Comparison of ENCODE assay signal across 26 cellular contexts in genomic region chr9:115235221-115235620, GRCh38.
DNase-seq lines count a peak whose midpoint lies in the region; ATAC-seq, FAIRE-seq and TF ChIP-seq lines count a peak whose summit lies in the region.
"Had no signal": no experiment of that assay in that cellular context is flagged by ENCODE, and none has a peak within 500 bp of the region (broad histone marks: within the 10 kb centered on the region; RNA-seq: fewer than 3 reads in every experiment).

No MANE protein-coding gene starts in this region.

- TF ChIP-seq RAD21 in IMR-90 (IDR thresholded peaks at IDR 0.05; ENCODE audit: low read length) = no peak

- ATAC-seq in IMR-90 (ENCODE audit: low read depth) (no peak), GM18517 (IDR thresholded peaks at IDR 0.05; ENCODE audit: unreplicated experiment) (no peak)
- ATAC-seq: A549, GM12878, GM23338, HCT116 had no signal

- 0 out of 2 replicates have a peak overlapping the region, but pooled peaks have one; percentile 52 for H3K18ac ChIP-seq in IMR-90 (ENCODE audit: low read depth, low read length)
- no peak overlapping the region for H3K18ac ChIP-seq in mesenchymal stem cell (ENCODE audit: low read depth in 1 of 2, low read length in 2 of 2)

- no peaks in the 10 kb centered on the region for H3K9me3 ChIP-seq in IMR-90 (ENCODE audit: control insufficient read depth, insufficient read depth, low read length)
- no peaks in the 10 kb centered on the region for H3K9me3 ChIP-seq in astrocyte (ENCODE audit: insufficient read depth, low read depth, low read length)
- no peaks in the 10 kb centered on the region for H3K9me3 ChIP-seq in mesenchymal stem cell (ENCODE audit: control insufficient read depth, low read length)
- H3K9me3 ChIP-seq in MM.1S (replicated peaks; ENCODE audit: insufficient read depth, low read length) = no peaks in the 10 kb centered on the region
- H3K9me3 ChIP-seq: A549; BE2C; BLaER1 treated with 17β-estradiol and CSF1 and Interleukin-3, amounts not matched to agents 10 nM and 100 nM had no signal

- no peak overlapping the region for H3K9ac ChIP-seq in IMR-90 (ENCODE audit: low read depth, low read length)
- no peak overlapping the region for H3K9ac ChIP-seq in astrocyte (ENCODE audit: low read length)
- no peak overlapping the region for H3K9ac ChIP-seq in mesenchymal stem cell (ENCODE audit: low read length)
- H3K9ac ChIP-seq in MM.1S (ENCODE audit: low read length) = no peak overlapping the region
- H3K9ac ChIP-seq: BLaER1 treated with 17β-estradiol and CSF1 and Interleukin-3, amounts not matched to agents 10 nM and 100 nM had no signal

- intact Hi-C loops in IMR-90 (cut with micrococcal nuclease) = no loop called here

- H2BK120ac ChIP-seq in IMR-90 (ENCODE audit: low read depth, low read length) (0 out of 2 replicates have a peak overlapping the region, but pooled peaks have one; percentile 6), mesenchymal stem cell (ENCODE audit: low read depth, low read length) (no peak overlapping the region)

- H4K20me1 ChIP-seq in IMR-90 (ENCODE audit: insufficient read depth, low read length) = no peaks in the 10 kb centered on the region
- H4K20me1 ChIP-seq in astrocyte (ENCODE audit: insufficient read depth, low read length) = no peaks in the 10 kb centered on the region
- no peaks in the 10 kb centered on the region for H4K20me1 ChIP-seq in MM.1S (ENCODE audit: insufficient read depth, low read length)
- H4K20me1 ChIP-seq: BLaER1 treated with 17β-estradiol and CSF1 and Interleukin-3, amounts not matched to agents 10 nM and 100 nM had no signal

- H3K27ac Mint-ChIP-seq in astrocyte (ENCODE audit: unreplicated experiment) (no peak overlapping the region), neural crest cell (ENCODE audit: unreplicated experiment) (peak overlapping the region; percentile 32)
- H3K27ac Mint-ChIP-seq: CD14-positive monocyte; CD4-positive, alpha-beta T cell; CD8-positive, alpha-beta memory T cell; GM23338; H9 had no signal

- H4K5ac ChIP-seq in IMR-90 (ENCODE audit: low read depth, low read length) = no peak overlapping the region

- H3K36me3 ChIP-seq in IMR-90 (ENCODE audit: control insufficient read depth, insufficient read depth, low read length) (no peaks in the 10 kb centered on the region), astrocyte (ENCODE audit: insufficient read depth, low read length) (no peaks in the 10 kb centered on the region), mesenchymal stem cell (ENCODE audit: control insufficient read depth in 1 of 2, insufficient read depth in 2 of 2, low read depth in 1 of 2, low read length in 2 of 2) (no peaks in the 10 kb centered on the region), MM.1S (replicated peaks; ENCODE audit: insufficient read depth, low read length) (no peaks in the 10 kb centered on the region)
- H3K36me3 ChIP-seq: BE2C; BLaER1 treated with 17β-estradiol and CSF1 and Interleukin-3, amounts not matched to agents 10 nM and 100 nM had no signal

- peak overlapping the region; percentile 52; the same call in 1 of the 2 replicates for H2AK5ac ChIP-seq in IMR-90 (ENCODE audit: low read depth, low read length)
- H2AK5ac ChIP-seq in mesenchymal stem cell (ENCODE audit: low read length, severe bottlenecking) = peak overlapping the region; percentile 73

- H2AK9ac ChIP-seq in IMR-90 (replicated peaks; ENCODE audit: low read depth, low read length, poor library complexity) = no peak overlapping the region

- no peaks in the 10 kb centered on the region for H3F3A ChIP-seq in MM.1S (ENCODE audit: insufficient read depth, low read length)

- no CpG with 5 or more reads among the region's 1 CpG for WGBS in IMR-90 (ENCODE audit: extremely low coverage in 2 of 2, insufficient read length in 1 of 2), 2 experiments
- 92% methylated on average over 1 of the region's 1 CpG for WGBS in mesenchymal stem cell

- H3K27me3 ChIP-seq in IMR-90 (ENCODE audit: control insufficient read depth, insufficient read depth, low read length) = peaks cover 7% of the 10 kb centered on the region
- H3K27me3 ChIP-seq in astrocyte (ENCODE audit: insufficient read depth, low read length) = no peaks in the 10 kb centered on the region
- no peaks in the 10 kb centered on the region for H3K27me3 ChIP-seq in mesenchymal stem cell (ENCODE audit: control insufficient read depth in 1 of 2, insufficient read depth in 1 of 2, low read length in 2 of 2)
- no peaks in the 10 kb centered on the region for H3K27me3 ChIP-seq in MM.1S (replicated peaks; ENCODE audit: insufficient read depth, low read length)
- H3K27me3 ChIP-seq: BE2C; BLaER1 treated with 17β-estradiol and CSF1 and Interleukin-3, amounts not matched to agents 10 nM and 100 nM had no signal

- no peak overlapping the region for H2BK15ac ChIP-seq in IMR-90 (ENCODE audit: low read depth, low read length)
- no peak overlapping the region for H2BK15ac ChIP-seq in mesenchymal stem cell (ENCODE audit: low read depth, poor library complexity, severe bottlenecking)

- H3K4me2 ChIP-seq in IMR-90 (ENCODE audit: low read depth, low read length) = no peak overlapping the region
- no peak overlapping the region for H3K4me2 ChIP-seq in astrocyte (ENCODE audit: low read length)
- H3K4me2 ChIP-seq in mesenchymal stem cell (ENCODE audit: low read length, poor library complexity, severe bottlenecking) = no peak overlapping the region
- H3K4me2 ChIP-seq in MM.1S (ENCODE audit: low read depth, low read length) = no peak overlapping the region
- H3K4me2 ChIP-seq: BLaER1 treated with 17β-estradiol and CSF1 and Interleukin-3, amounts not matched to agents 10 nM and 100 nM; GM23338 had no signal

- H2BK5ac ChIP-seq in IMR-90 (ENCODE audit: low read depth, low read length, poor library complexity, severe bottlenecking) (no peak overlapping the region), mesenchymal stem cell (ENCODE audit: low read depth, low read length, poor library complexity, severe bottlenecking) (no peak overlapping the region)

- H3K9me1 ChIP-seq in IMR-90 (ENCODE audit: insufficient read depth, low read length) = no peaks in the 10 kb centered on the region; the same call in 1 of the 2 replicates

- H3K9me2 ChIP-seq in MM.1S (replicated peaks; ENCODE audit: insufficient read depth, low read length) = no peaks in the 10 kb centered on the region

- TF ChIP-seq POLR2A in IMR-90 (IDR thresholded peaks at IDR 0.05; ENCODE audit: low read depth, low read length) = no peak

- H3K23ac ChIP-seq in IMR-90 (ENCODE audit: low read depth, low read length) (no peak overlapping the region), mesenchymal stem cell (ENCODE audit: low read length in 2 of 2) (no peak overlapping the region)

- no peak overlapping the region for H2BK12ac ChIP-seq in mesenchymal stem cell (ENCODE audit: low read length in 2 of 2)

- H3K36me3 Mint-ChIP-seq in astrocyte (ENCODE audit: low read depth, unreplicated experiment) = no peaks in the 10 kb centered on the region
- no peaks in the 10 kb centered on the region for H3K36me3 Mint-ChIP-seq in neural crest cell (ENCODE audit: low read depth)
- H3K36me3 Mint-ChIP-seq: CD14-positive monocyte; CD8-positive, alpha-beta memory T cell had no signal

- 0 out of 2 replicates have a peak overlapping the region, but pooled peaks have one; percentile 3 for H2BK20ac ChIP-seq in IMR-90 (ENCODE audit: low read depth, low read length)

- TF ChIP-seq CTCF in IMR-90 (conservative IDR thresholded peaks at IDR 0.05; ENCODE audit: low read depth, low read length) (no peak), astrocyte (IDR thresholded peaks at IDR 0.05; ENCODE audit: insufficient read depth, low read depth, low read length) (no peak), neural crest cell (conservative IDR thresholded peaks at IDR 0.05) (no peak), MM.1S (IDR thresholded peaks at IDR 0.05; ENCODE audit: low read length) (no peak)

- DNase-seq in IMR-90 (no peak), astrocyte (ENCODE audit: low read depth) (no peak), mesenchymal stem cell (no peak), neural crest cell (ENCODE audit: low read depth, low spot score) (no peak), occipital lobe (lab: John Stamatoyannopoulos, UW) (no peak), MM.1S (no peak), cortex of kidney (lab: John Stamatoyannopoulos, UW) (no peak)
- DNase-seq: 8988T; ACHN; AML-193; BE2C; Calu3; CD4-positive, alpha-beta T cell; CD8-positive, alpha-beta memory T cell; COR-L47; DMS153; DND-41; H9 had no signal

- no TSS peak for BruUV-seq in IMR-90 (replicated peaks; lab: Mats Ljungman, UMichigan)

- dilution Hi-C loops in IMR-90 (cut with HindIII; ENCODE audit: low sequenced_read_pairs, unreplicated experiment) = no loop called here

- H3K56ac ChIP-seq in IMR-90 (ENCODE audit: extremely low read depth, insufficient read depth, low read length) = no peak overlapping the region

- H4K8ac ChIP-seq in IMR-90 (ENCODE audit: low read depth in 2 of 2, low read length in 2 of 2) (no peak overlapping the region), mesenchymal stem cell (ENCODE audit: low read length) (no peak overlapping the region)

- H3K4me1 Mint-ChIP-seq in astrocyte (ENCODE audit: low read depth, unreplicated experiment) (peaks cover 26% of the 10 kb centered on the region), neural crest cell (peaks cover 9% of the 10 kb centered on the region)
- H3K4me1 Mint-ChIP-seq: CD14-positive monocyte; CD8-positive, alpha-beta memory T cell had no signal

- CTCF ChIA-PET in IMR-90 (lab: Yijun Ruan, JAX) = interaction anchor here (1.0 kb wide), 1 partner anchor 18 kb away, joined by 3 read pairs; no protein-coding TSS in a partner anchor

- H2AFZ ChIP-seq in IMR-90 (replicated peaks; ENCODE audit: low read length, poor library complexity) (no peak overlapping the region), astrocyte (ENCODE audit: low read depth, low read length) (no peak overlapping the region), mesenchymal stem cell (ENCODE audit: low read depth, low read length) (no peak overlapping the region), MM.1S (ENCODE audit: low read length) (no peak overlapping the region)
- H2AFZ ChIP-seq: GM23338 had no signal

- H3K4me3 ChIP-seq in IMR-90 (ENCODE audit: insufficient read depth, low read depth, low read length) (no peak overlapping the region), astrocyte (ENCODE audit: insufficient read depth, low read depth, low read length) (no peak overlapping the region), mesenchymal stem cell (ENCODE audit: insufficient read depth in 1 of 2, low read depth in 1 of 2, low read length in 2 of 2) (no peak overlapping the region), MM.1S (ENCODE audit: low read length) (no peak overlapping the region)
- H3K4me3 ChIP-seq: A549; BLaER1 treated with 17β-estradiol and CSF1 and Interleukin-3, amounts not matched to agents 10 nM and 100 nM; GM12878; GM23338 had no signal

- H3K27me3 Mint-ChIP-seq in astrocyte (ENCODE audit: low read depth, unreplicated experiment) = peaks cover 13% of the 10 kb centered on the region
- H3K27me3 Mint-ChIP-seq in neural crest cell (ENCODE audit: low read depth) = peaks cover 15% of the 10 kb centered on the region

- POLR2A ChIA-PET in IMR-90 (lab: Charles Lee; ENCODE audit: unreplicated experiment) = no interaction called here

- no peak overlapping the region for H3K14ac ChIP-seq in IMR-90 (replicated peaks; ENCODE audit: low read depth, low read length)
- no peak overlapping the region for H3K14ac ChIP-seq in mesenchymal stem cell (ENCODE audit: low read length in 2 of 2)

- H3K4ac ChIP-seq in IMR-90 (ENCODE audit: low read depth, low read length) (peak overlapping the region; percentile 13; the same call in 1 of the 2 replicates), mesenchymal stem cell (ENCODE audit: low read depth in 1 of 2, low read length in 2 of 2) (no peak overlapping the region)

- peaks cover 10% of the 10 kb centered on the region for H3K4me1 ChIP-seq in IMR-90 (ENCODE audit: control insufficient read depth, insufficient read depth, low read length)
- peaks cover 12% of the 10 kb centered on the region for H3K4me1 ChIP-seq in astrocyte (ENCODE audit: insufficient read depth, low read length)
- H3K4me1 ChIP-seq in mesenchymal stem cell (ENCODE audit: control insufficient read depth, insufficient read depth, low read depth, low read length) = peaks cover 5% of the 10 kb centered on the region
- H3K4me1 ChIP-seq in MM.1S (ENCODE audit: low read length) = no peaks in the 10 kb centered on the region
- H3K4me1 ChIP-seq: BE2C; BLaER1 treated with 17β-estradiol and CSF1 and Interleukin-3, amounts not matched to agents 10 nM and 100 nM had no signal

- H3K79me2 ChIP-seq in astrocyte (ENCODE audit: insufficient read depth, low read length) (no peaks in the 10 kb centered on the region), MM.1S (ENCODE audit: low read length) (no peaks in the 10 kb centered on the region)

- no peak for FAIRE-seq in astrocyte (lab: Jason Lieb, UNC)
- FAIRE-seq: A549, G401.6, GM12878 had no signal

- in situ Hi-C loops in IMR-90 (cut with MboI; ENCODE audit: low sequenced_read_pairs) = no loop called here

- no peak overlapping the region for H3K27ac ChIP-seq in IMR-90 (ENCODE audit: insufficient read depth, low read length)
- H3K27ac ChIP-seq in astrocyte (ENCODE audit: low read depth, low read length) = no peak overlapping the region
- no peak overlapping the region for H3K27ac ChIP-seq in mesenchymal stem cell (ENCODE audit: low read length, poor library complexity, severe bottlenecking)
- H3K27ac ChIP-seq in MM.1S (ENCODE audit: low read length) = no peak overlapping the region
- H3K27ac ChIP-seq: BLaER1 treated with 17β-estradiol and CSF1 and Interleukin-3, amounts not matched to agents 10 nM and 100 nM had no signal

- H3K9me3 Mint-ChIP-seq in astrocyte (ENCODE audit: unreplicated experiment) = peaks cover 8% of the 10 kb centered on the region
- peaks cover 2% of the 10 kb centered on the region for H3K9me3 Mint-ChIP-seq in neural crest cell
- H3K9me3 Mint-ChIP-seq: CD4-positive, alpha-beta T cell; GM23338; H9 had no signal

- H3K4me3 Mint-ChIP-seq in astrocyte (ENCODE audit: unreplicated experiment) = peak overlapping the region; percentile 47
- no peak overlapping the region for H3K4me3 Mint-ChIP-seq in neural crest cell
- H3K4me3 Mint-ChIP-seq: CD14-positive monocyte; CD4-positive, alpha-beta T cell; CD8-positive, alpha-beta memory T cell; GM23338; H9 had no signal

- H3K79me1 ChIP-seq in IMR-90 (ENCODE audit: low read depth in 1 of 2, low read length in 2 of 2) (no peaks in the 10 kb centered on the region), mesenchymal stem cell (replicated peaks; ENCODE audit: low read length, poor library complexity, severe bottlenecking) (no peaks in the 10 kb centered on the region)

- H4K91ac ChIP-seq in IMR-90 (ENCODE audit: insufficient read depth, low read depth, low read length) = peak overlapping the region; percentile 50; the same call in 1 of the 2 replicates
- H4K91ac ChIP-seq in mesenchymal stem cell (ENCODE audit: low read length) = no peak overlapping the region
